20 cellular contexts compared by ENCODE assay signal in genomic region chr1:14424325-14425000, GRCh38.
A peak's percentile ranks its signal among the peaks of the same experiment; 100 is the strongest.
DNase-seq lines count a peak whose midpoint lies in the region; FAIRE-seq and TF ChIP-seq lines count a peak whose summit lies in the region.
"Had no signal": no experiment of that assay in that cellular context is flagged by ENCODE, and none has a peak within 500 bp of the region (broad histone marks: within the 10 kb centered on the region; RNA-seq: fewer than 3 reads in every experiment).

No MANE protein-coding gene starts in this region.

- H3K36me3 ChIP-seq in H1 (ENCODE audit: control insufficient read depth in 2 of 4, insufficient read depth in 4 of 4, low read length in 3 of 4) (no peaks in the 10 kb centered on the region), A673 (ENCODE audit: insufficient read depth, low read length, poor library complexity, severe bottlenecking) (no peaks in the 10 kb centered on the region)

- H3K4me2 ChIP-seq in H1 (ENCODE audit: insufficient read depth in 1 of 2, low read depth in 2 of 2, low read length in 2 of 2) (no peak overlapping the region), H9 (ENCODE audit: insufficient read depth, insufficient read length, low read length) (no peak overlapping the region)

- H2AFZ ChIP-seq in H1 (ENCODE audit: low read length) = no peak overlapping the region
- no peak overlapping the region for H2AFZ ChIP-seq in H9 (ENCODE audit: low read length)
- H2AFZ ChIP-seq: GM23248 had no signal

- H4K20me1 ChIP-seq in H1 (replicated peaks in 1 of 2; ENCODE audit: control insufficient read depth in 1 of 2, insufficient read depth in 2 of 2, low read length in 2 of 2) (no peaks in the 10 kb centered on the region), H9 (ENCODE audit: control insufficient read depth, insufficient read depth, insufficient read length) (no peaks in the 10 kb centered on the region)

- no peak overlapping the region for H2BK5ac ChIP-seq in H1 (ENCODE audit: low read depth, low read length)
- H2BK5ac ChIP-seq in H9 (ENCODE audit: insufficient read length, low read length) = no peak overlapping the region

- peaks cover 4% of the 10 kb centered on the region; the same call in 1 of the 2 replicates for H3K27me3 Mint-ChIP-seq in H9 (ENCODE audit: low read depth)

- H2BK12ac ChIP-seq in H1 (ENCODE audit: low read depth, low read length) = no peak overlapping the region
- no peak overlapping the region for H2BK12ac ChIP-seq in H9 (ENCODE audit: insufficient read length, low read depth, low read length)

- H3K27ac Mint-ChIP-seq in H9 = no peak overlapping the region
- H3K27ac Mint-ChIP-seq: CD14-positive monocyte; CD4-positive, alpha-beta memory T cell; HFFc6 had no signal

- DNase-seq in H1 (ENCODE audit: low read depth in 1 of 2, low spot score in 2 of 2) (no peak), middle frontal gyrus (ENCODE audit: extremely low spot score, low spot score) (peak; percentile 28), H9 (no peak), A673 (ENCODE audit: low spot score) (no peak), GM12891 (ENCODE audit: insufficient read length, low spot score) (no peak)
- no peak for DNase-seq in stimulated activated CD4-positive, alpha-beta T cell treated with anti-CD3 and anti-CD28 coated beads, Interleukin-4, amount 100 ng/mL, for 4 hours
- DNase-seq: AML-193; Calu3; CD4-positive, alpha-beta memory T cell; DMS79 treated with DMSO at 0.1 percent for 48 hours; GM23248; HFFc6; IMR-90; KBM-7 had no signal

- no peak overlapping the region for H2BK120ac ChIP-seq in H1 (replicated peaks; ENCODE audit: low read depth, low read length)
- H2BK120ac ChIP-seq in H9 (ENCODE audit: low read depth, low read length, poor library complexity, severe bottlenecking) = no peak overlapping the region

- WGBS in H1 (ENCODE audit: extremely low coverage in 1 of 2, insufficient coverage in 1 of 2, insufficient read length in 1 of 2, insufficient replicate concordance in 2 of 2, low coverage in 1 of 2, low lambda C conversion rate in 2 of 2, missing lambda C conversion rate in 1 of 2), 2 experiments = 89% methylated on average over 9 of the region's 9 CpGs; no CpG with 5 or more reads in 1 of the 2 experiments
- WGBS in H9 (ENCODE audit: extremely low coverage, insufficient read length, low lambda C conversion rate) = no CpG with 5 or more reads among the region's 9 CpGs

- H3K79me1 ChIP-seq in H1 (ENCODE audit: low read depth, low read length) (no peaks in the 10 kb centered on the region), H9 (ENCODE audit: insufficient read depth, low read depth, low read length, poor library complexity, severe bottlenecking) (no peaks in the 10 kb centered on the region)

- no peak overlapping the region for H3T11ph ChIP-seq in H9 (ENCODE audit: low read length)

- H3K36me3 Mint-ChIP-seq in H9 (ENCODE audit: insufficient read depth in 1 of 3, low read depth in 3 of 3) = peaks cover 0 to 7% (median 2%) of the 10 kb centered on the region in 3 experiments; a peak in 2 of 7 replicates
- H3K36me3 Mint-ChIP-seq: CD14-positive monocyte; CD4-positive, alpha-beta memory T cell had no signal

- TF ChIP-seq POLR2A in H1 (IDR thresholded peaks at IDR 0.05; ENCODE audit: control extremely low read depth in 1 of 2, low read depth in 2 of 2, low read length in 2 of 2) (no peak), GM12891 (IDR thresholded peaks at IDR 0.05; ENCODE audit: low read depth, low read length) (no peak)

- POLR2A ChIA-PET in H1 (lab: Charles Lee; ENCODE audit: partially characterized antibody) = interaction anchor here (1.1 kb wide), 1 partner anchor 410 kb away, joined by 3 read pairs; no protein-coding TSS in a partner anchor
- POLR2A ChIA-PET in A673 (lab: Charles Lee; ENCODE audit: low non-redundant PET) = no interaction called here

- H3K4me3 ChIP-seq in H1 (ENCODE audit: extremely low read depth in 1 of 4, insufficient read depth in 2 of 4, low read depth in 3 of 4, low read length in 4 of 4) = no peak overlapping the region
- H3K4me3 ChIP-seq in A673 (ENCODE audit: low read depth, low read length, poor library complexity, severe bottlenecking) = no peak overlapping the region
- H3K4me3 ChIP-seq: GM12878, GM23248 had no signal

- FAIRE-seq in H1 (lab: Jason Lieb, UNC) (no peak), GM12891 (lab: Jason Lieb, UNC) (no peak)
- FAIRE-seq: A204.1, GM12878, H54, HTR-8/SVneo had no signal

- no peak overlapping the region for H3K9ac ChIP-seq in H1 (replicated peaks in 1 of 4; ENCODE audit: extremely low read depth in 1 of 4, low read depth in 3 of 4, low read length in 3 of 4)
- H3K9ac ChIP-seq in H9 (ENCODE audit: extremely low read depth, insufficient read length, low read length) = no peak overlapping the region
- H3K9ac ChIP-seq: GM23248 had no signal

- no peak overlapping the region; a peak in 1 of 5 replicates for H3K4me3 Mint-ChIP-seq in H9
- H3K4me3 Mint-ChIP-seq: CD14-positive monocyte; CD4-positive, alpha-beta memory T cell; HFFc6 had no signal

- intact Hi-C loops in A673 (cut with micrococcal nuclease; ENCODE audit: unreplicated experiment) = no loop called here

- peaks cover 0 to 3% of the 10 kb centered on the region in 2 experiments; a peak in 2 of 5 replicates for H3K9me3 Mint-ChIP-seq in H9

- no peak overlapping the region for H2BK20ac ChIP-seq in H1 (ENCODE audit: low read length)
- H2BK20ac ChIP-seq in H9 (ENCODE audit: low read depth, low read length, poor library complexity, severe bottlenecking) = no peak overlapping the region

- H3K4me1 ChIP-seq in H1 (replicated peaks in 1 of 4; ENCODE audit: control insufficient read depth in 3 of 4, insufficient read depth in 4 of 4, low read length in 3 of 4) = no peaks in the 10 kb centered on the region
- H3K4me1 ChIP-seq in H9 (ENCODE audit: insufficient read depth, low read length) = no peaks in the 10 kb centered on the region
- no peaks in the 10 kb centered on the region for H3K4me1 ChIP-seq in A673 (ENCODE audit: insufficient read depth, low read length, poor library complexity, severe bottlenecking)

- H3K79me2 ChIP-seq in H1 (ENCODE audit: control insufficient read depth in 1 of 2, insufficient read depth in 2 of 2, low read length in 2 of 2) = no peaks in the 10 kb centered on the region
- no peaks in the 10 kb centered on the region for H3K79me2 ChIP-seq in H9 (ENCODE audit: insufficient read depth, low read length)

- peaks cover 5 to 7% of the 10 kb centered on the region in 2 experiments; a peak in 3 of 4 replicates for H3K4me1 Mint-ChIP-seq in H9
- H3K4me1 Mint-ChIP-seq: CD14-positive monocyte; CD4-positive, alpha-beta memory T cell had no signal

- H3K14ac ChIP-seq in H1 (ENCODE audit: insufficient read length) (no peak overlapping the region), H9 (ENCODE audit: insufficient read depth, low read length) (no peak overlapping the region)

- H3K9me3 ChIP-seq in H1 (ENCODE audit: insufficient read depth in 2 of 2, low read depth in 1 of 2, low read length in 1 of 2) = peaks cover 0 to 10% of the 10 kb centered on the region in 2 experiments; a peak in 1 of 4 replicates
- no peaks in the 10 kb centered on the region for H3K9me3 ChIP-seq in H9 (ENCODE audit: control insufficient read depth, low read depth, low read length)
- H3K9me3 ChIP-seq in A673 (ENCODE audit: low read depth, low read length, poor library complexity, severe bottlenecking) = no peaks in the 10 kb centered on the region

- no peak for TF ChIP-seq RAD21 in H1 (IDR thresholded peaks at IDR 0.05 in 1 of 2, conservative IDR thresholded peaks at IDR 0.05 in 1 of 2; ENCODE audit: low read depth in 2 of 2, low read length in 2 of 2)

- H3K23me2 ChIP-seq in H1 (ENCODE audit: low read depth, low read length) = no peaks in the 10 kb centered on the region
- no peaks in the 10 kb centered on the region for H3K23me2 ChIP-seq in H9 (ENCODE audit: insufficient read length, low read depth, low read length, poor library complexity, severe bottlenecking)

- H3K23ac ChIP-seq in H1 (ENCODE audit: insufficient read length) (no peak overlapping the region), H9 (ENCODE audit: insufficient read length, low read depth, low read length) (no peak overlapping the region)

- H2BK15ac ChIP-seq in H1 (ENCODE audit: low read length) (0 out of 2 replicates have a peak overlapping the region, but pooled peaks have one; percentile 61), H9 (ENCODE audit: low read depth, low read length) (no peak overlapping the region)

- H3K27me3 ChIP-seq in H1 (replicated peaks in 1 of 4; ENCODE audit: control insufficient read depth in 3 of 4, extremely low read depth in 1 of 4, insufficient read depth in 3 of 4, low read length in 3 of 4) (peaks cover 0 to 2% (median 0%) of the 10 kb centered on the region in 4 experiments; a peak in 1 of 7 replicates), H9 (ENCODE audit: insufficient read depth, low read length) (no peaks in the 10 kb centered on the region), A673 (replicated peaks; ENCODE audit: insufficient read depth, low read depth, low read length, poor library complexity) (no peaks in the 10 kb centered on the region)

- no peak for TF ChIP-seq EP300 in H1 (IDR thresholded peaks at IDR 0.05; ENCODE audit: borderline replicate concordance in 1 of 2, low read depth in 2 of 2, low read length in 2 of 2)

- TF ChIP-seq CTCF in H1 (IDR thresholded peaks at IDR 0.05; ENCODE audit: control extremely low read depth in 1 of 3, insufficient read depth in 1 of 3, low read depth in 1 of 3, low read length in 3 of 3) = no peak
- no peak for TF ChIP-seq CTCF in H9 (conservative IDR thresholded peaks at IDR 0.05)
- TF ChIP-seq CTCF in A673 (conservative IDR thresholded peaks at IDR 0.05; ENCODE audit: low read depth, low read length) = no peak

- no peak overlapping the region for H3K56ac ChIP-seq in H1 (replicated peaks; ENCODE audit: insufficient read length, low read depth, low read length)
- H3K56ac ChIP-seq in H9 (ENCODE audit: insufficient read length, low read depth, low read length) = no peak overlapping the region

- no peak overlapping the region for H3K18ac ChIP-seq in H1 (ENCODE audit: extremely low read depth, low read length)
- H3K18ac ChIP-seq in H9 (ENCODE audit: insufficient read length, low read depth, low read length) = no peak overlapping the region

- H2AK5ac ChIP-seq in H1 (ENCODE audit: low read depth, low read length) = no peak overlapping the region
- H2AK5ac ChIP-seq in H9 (ENCODE audit: insufficient read length, low read length) = no peak overlapping the region

- CTCF ChIA-PET in H1 (lab: Charles Lee; ENCODE audit: partially characterized antibody) (interaction anchor here (0.9 to 3.7 kb wide), 11 partner anchors 8 to 490 kb away, joined by 3 to 26 read pairs (median 5); no protein-coding TSS in a partner anchor), A673 (lab: Charles Lee) (no interaction called here)

- BruUV-seq in A673 (replicated peaks; lab: Mats Ljungman, UMichigan) = no TSS peak

- H3K27ac ChIP-seq in angular gyrus (ENCODE audit: low read depth, low read length) (peak overlapping the region; percentile 25), H1 (ENCODE audit: low read depth, low read length) (no peak overlapping the region), H9 (ENCODE audit: insufficient read length, low read depth, low read length) (no peak overlapping the region), A673 (ENCODE audit: low read depth, low read length, poor library complexity, severe bottlenecking) (no peak overlapping the region)
- H3K27ac ChIP-seq: GM23248 had no signal

- H4K5ac ChIP-seq in H1 (ENCODE audit: insufficient read length, low read depth, low read length) (no peak overlapping the region), H9 (ENCODE audit: insufficient read length, low read depth, low read length) (no peak overlapping the region)

- H3K4ac ChIP-seq in H1 (replicated peaks; ENCODE audit: insufficient read length, low read depth, low read length) (no peak overlapping the region), H9 (ENCODE audit: low read depth, low read length) (no peak overlapping the region)

- H4K91ac ChIP-seq in H1 (replicated peaks; ENCODE audit: insufficient read length, low read length) (no peak overlapping the region), H9 (ENCODE audit: insufficient read length, low read depth, low read length) (no peak overlapping the region)

- H4K8ac ChIP-seq in H1 (ENCODE audit: extremely low read depth, insufficient read depth, low read length) (no peak overlapping the region), H9 (replicated peaks; ENCODE audit: insufficient read length, low read depth, low read length) (no peak overlapping the region)
